8 cellular contexts compared by ENCODE assay signal in genomic region chr5:172059661-172060100, GRCh38. TPM values are rescaled to one million over a fixed set of nuclear protein-coding genes. Genes with fewer than 3 reads are reported as not detected.
DNase-seq lines count a peak whose midpoint lies in the region; ATAC-seq and TF ChIP-seq lines count a peak whose summit lies in the region.

No MANE protein-coding gene starts in this region.

- TF ChIP-seq CTCF in choroid plexus epithelial cell (conservative IDR thresholded peaks at IDR 0.05; ENCODE audit: low read depth, low read length) (peak; percentile 79), neural progenitor cell (IDR thresholded peaks at IDR 0.05) (peak; percentile 62)

- peak; percentile 75 for TF ChIP-seq RAD21 in Ishikawa (IDR thresholded peaks at IDR 0.05; ENCODE audit: low read depth)

- 71 to 79% methylated on average over 5 of the region's 5 CpGs for WGBS in aorta, 2 donors

- no peak overlapping the region for H3K27ac ChIP-seq in neural progenitor cell
- H3K27ac ChIP-seq in aorta (ENCODE audit: low read depth in 1 of 2, low read length in 2 of 2) = no peak overlapping the region

- H3K9me3 Mint-ChIP-seq in neural progenitor cell = no peaks in the 10 kb centered on the region

- H3K4me3 ChIP-seq in choroid plexus epithelial cell (ENCODE audit: low read depth, low read length) = no peak overlapping the region
- H3K4me3 ChIP-seq in neural progenitor cell = no peak overlapping the region
- H3K4me3 ChIP-seq in aorta (ENCODE audit: low read length in 2 of 2) = no peak overlapping the region

- no peak for TF ChIP-seq EP300 in Ishikawa (IDR thresholded peaks at IDR 0.05; ENCODE audit: borderline replicate concordance)

- no peak overlapping the region for H3K9ac ChIP-seq in neural progenitor cell

- H3K4me1 ChIP-seq in neural progenitor cell (peaks cover 14% of the 10 kb centered on the region), aorta (ENCODE audit: control insufficient read depth in 1 of 2, insufficient read depth in 2 of 2, low read length in 2 of 2) (no peaks in the 10 kb centered on the region)

- peak overlapping the region; percentile 36 for H3K4me3 Mint-ChIP-seq in neural progenitor cell

- peaks cover 16% of the 10 kb centered on the region for H3K4me1 Mint-ChIP-seq in neural progenitor cell

- no peaks in the 10 kb centered on the region for H3K79me2 ChIP-seq in neural progenitor cell (ENCODE audit: low read depth)

- no peak overlapping the region for H3K4me2 ChIP-seq in neural progenitor cell

- H3K9me3 ChIP-seq in neural progenitor cell (ENCODE audit: low read depth) = no peaks in the 10 kb centered on the region
- H3K9me3 ChIP-seq in aorta (ENCODE audit: control insufficient read depth, low read length) = no peaks in the 10 kb centered on the region

- DNase-seq in ELF-1 (ENCODE audit: low read depth, low spot score) (peak; percentile 62), choroid plexus epithelial cell (ENCODE audit: low read depth) (peak; percentile 40), neural progenitor cell (ENCODE audit: low spot score) (peak; percentile 25), NCI-H1436 (lab: John Stamatoyannopoulos, UW) (no peak), midbrain (lab: John Stamatoyannopoulos, UW) (no peak), aorta (no peak)

- H3K27ac Mint-ChIP-seq in neural progenitor cell = peak overlapping the region; percentile 36

- intact Hi-C loops in aorta (cut with DNase I) = no loop called here

- H3K36me3 ChIP-seq in neural progenitor cell (no peaks in the 10 kb centered on the region), aorta (ENCODE audit: control insufficient read depth in 1 of 2, insufficient read depth in 2 of 2, low read length in 1 of 2) (peaks cover 0 to 2% of the 10 kb centered on the region in 2 donors)

- H4K20me1 ChIP-seq in neural progenitor cell (ENCODE audit: low read depth) = no peaks in the 10 kb centered on the region

- H3K27me3 ChIP-seq in neural progenitor cell (no peaks in the 10 kb centered on the region), aorta (ENCODE audit: control insufficient read depth in 1 of 2, insufficient read depth in 2 of 2, low read length in 1 of 2) (no peaks in the 10 kb centered on the region)

- H3K27me3 Mint-ChIP-seq in neural progenitor cell (ENCODE audit: insufficient read depth, low read depth) = peaks cover 9% of the 10 kb centered on the region

- no peak overlapping the region for H2AFZ ChIP-seq in neural progenitor cell (replicated peaks)

- no peak for ATAC-seq in GM18520 (IDR thresholded peaks at IDR 0.05; ENCODE audit: unreplicated experiment)
- no peak for ATAC-seq in aorta (ENCODE audit: low FRiP score)

- H3K36me3 Mint-ChIP-seq in neural progenitor cell = peaks cover 24% of the 10 kb centered on the region

- H3F3A ChIP-seq in neural progenitor cell (ENCODE audit: low read depth) = peaks cover 10% of the 10 kb centered on the region

TF ChIP-seq in Ishikawa, 13 proteins besides CTCF, POLR2A, EP300 and RAD21:
- TF ChIP-seq YY1 (IDR thresholded peaks at IDR 0.05; ENCODE audit: low read depth) = no peak
- no peak for TF ChIP-seq CREB1 (IDR thresholded peaks at IDR 0.05; ENCODE audit: low read depth)
- no peak for TF ChIP-seq NFIC (IDR thresholded peaks at IDR 0.05)
- no peak for TF ChIP-seq TCF12 (IDR thresholded peaks at IDR 0.05; ENCODE audit: low read depth)
- no peak for TF ChIP-seq ZBTB7A (IDR thresholded peaks at IDR 0.05; ENCODE audit: low read depth)
- TF ChIP-seq MAX (IDR thresholded peaks at IDR 0.05) = no peak
- no peak for TF ChIP-seq REST (IDR thresholded peaks at IDR 0.05; ENCODE audit: low read depth)
- no peak for TF ChIP-seq TAF1 (IDR thresholded peaks at IDR 0.05; ENCODE audit: low read depth)
- TF ChIP-seq FOXM1 (IDR thresholded peaks at IDR 0.05; ENCODE audit: borderline replicate concordance, low read depth) = no peak
- TF ChIP-seq USF1 (IDR thresholded peaks at IDR 0.05) = no peak
- no peak for TF ChIP-seq TEAD4 (IDR thresholded peaks at IDR 0.05)
- TF ChIP-seq EGR1 (IDR thresholded peaks at IDR 0.05) = no peak
- TF ChIP-seq CEBPB (IDR thresholded peaks at IDR 0.05) = no peak

RNA-seq across cellular contexts. Expression of gene FBXW11, which starts 53.2 kb away (rescaled TPM):
- total RNA-seq in neural progenitor cell (ENCODE audit: low replicate concordance) (74.5 and 79.1 TPM in 2 replicates), aorta (10 to 100 TPM; 63.1 to 64.0 TPM)
- 10 to 100 TPM; 13.5 to 18.7 TPM for polyA plus RNA-seq in aorta

Comparison
In these comparisons a context has a peak if more than half of its experiments do, and no peak if none do; other contexts are left out.
1. DNase-seq: peak in ELF-1 (single experiment), choroid plexus epithelial cell (single experiment) and neural progenitor cell (single experiment); none in NCI-H1436 (single experiment), midbrain (single experiment) and aorta (0 of 2).